In genomic region chr5:51859624-51860023, GRCh38 we compare ENCODE assay signal across 1 cellular context.
TF ChIP-seq lines count a peak whose summit lies in the region.

No MANE protein-coding gene starts in this region.

TF ChIP-seq in GM23338, 12 proteins besides CTCF, POLR2A, EP300 and RAD21 (continued from another document):
- TF ChIP-seq ZNF462 (CRISPR knock-in tag; IDR thresholded peaks at IDR 0.05) = no peak
- TF ChIP-seq REST (IDR thresholded peaks at IDR 0.05; ENCODE audit: unreplicated experiment) = no peak
- TF ChIP-seq NANOG (IDR thresholded peaks at IDR 0.05; ENCODE audit: borderline replicate concordance) = no peak
- no peak for TF ChIP-seq ETS1 (IDR thresholded peaks at IDR 0.05)
- no peak for TF ChIP-seq STAT1 (IDR thresholded peaks at IDR 0.05; ENCODE audit: unreplicated experiment)
TF ChIP-seq in GM23338: peak in this region for 0.
